In the genomic region with DNA sequence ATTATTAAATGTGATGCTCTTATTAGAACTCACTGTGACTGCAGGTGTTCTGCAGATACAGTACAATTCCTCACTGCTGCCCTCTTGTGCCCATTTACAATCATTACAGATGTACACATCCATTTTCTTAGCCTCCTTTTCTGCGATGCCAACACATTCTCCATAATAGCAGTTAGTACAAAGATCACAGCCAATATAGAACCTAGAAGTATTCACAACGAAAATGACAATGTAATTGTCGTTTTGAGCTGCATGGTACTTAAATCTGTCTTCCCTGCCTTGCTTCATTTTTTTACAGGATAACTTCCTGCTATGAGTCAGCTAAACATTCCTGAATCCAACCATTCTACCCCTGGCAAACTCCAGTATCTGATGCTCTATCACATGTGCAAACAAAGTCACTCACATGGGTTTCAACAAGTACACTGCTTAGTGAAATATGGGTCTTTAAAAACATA, we compare ENCODE assay signal across 8 cellular contexts. TPM values are rescaled to one million over a fixed set of nuclear protein-coding genes. Genes with fewer than 3 reads are reported as not detected.
DNase-seq lines count a peak whose midpoint lies in the region; ATAC-seq and TF ChIP-seq lines count a peak whose summit lies in the region.
"Not testable (repeated sequence)": the region's sequence is repeated elsewhere in the genome, so short reads cannot be mapped to it uniquely, and the experiment has no call there.

No MANE protein-coding gene starts in this region.

- H3K9ac ChIP-seq in fibroblast of lung (ENCODE audit: insufficient read depth, low read length) = not testable (repeated sequence)

- peak overlapping the region; percentile 75 for H2AFZ ChIP-seq in fibroblast of lung (ENCODE audit: low read length)

- not testable (repeated sequence) for H3K36me3 ChIP-seq in HEK293 (ENCODE audit: control insufficient read depth in 2 of 2, insufficient read depth in 1 of 2, low read length in 2 of 2); fibroblast of lung (ENCODE audit: control insufficient read depth, insufficient read depth, low read length)

- ATAC-seq in CD4-positive, alpha-beta T cell (ENCODE audit: poor library complexity) = peak; percentile 98

- CTCF ChIA-PET in CD4-positive, alpha-beta T cell (lab: Charles Lee) = interaction anchor here (0.7 to 2.0 kb wide), 6 partner anchors 15 to 705 kb away, joined by 3 to 8 read pairs (median 6); no protein-coding TSS in a partner anchor
- CTCF ChIA-PET in HEK293 (lab: Yijun Ruan, JAX) = interaction anchor here (0.6 to 2.3 kb wide), 21 partner anchors 10 to 705 kb away, joined by 3 to 21 read pairs (median 4); no protein-coding TSS in a partner anchor

- peak overlapping the region; percentile 72 for H3K4me2 ChIP-seq in fibroblast of lung (ENCODE audit: extremely low read depth, insufficient read depth, low read length)

- H3K9me3 ChIP-seq in CD4-positive, alpha-beta T cell (ENCODE audit: control insufficient read depth, low read length); HEK293 (ENCODE audit: control insufficient read depth, insufficient read depth, low read depth, low read length); fibroblast of lung (ENCODE audit: control insufficient read depth, insufficient read depth, low read depth, low read length): not testable (repeated sequence)

- intact Hi-C loops in CD4-positive, alpha-beta T cell (cut with DNase I, micrococcal nuclease) = loop anchor here (10.0 kb wide), 1 partner anchor 282 kb away; no protein-coding TSS in a partner anchor

- not testable (repeated sequence) for H3K36me3 Mint-ChIP-seq in CD4-positive, alpha-beta T cell (ENCODE audit: low read depth)

- H3K27me3 Mint-ChIP-seq in CD4-positive, alpha-beta T cell = not testable (repeated sequence)

- TF ChIP-seq CTCF in CD4-positive, alpha-beta T cell (IDR thresholded peaks at IDR 0.05) = peak; percentile 81
- peak; percentile 69 for TF ChIP-seq CTCF in HEK293 (tag by site-specific recombination; IDR thresholded peaks at IDR 0.05)
- peak; percentile 68 to 71 for TF ChIP-seq CTCF in fibroblast of lung (conservative IDR thresholded peaks at IDR 0.05 in 1 of 2, IDR thresholded peaks at IDR 0.05 in 1 of 2; ENCODE audit: low read depth in 1 of 2, low read length in 2 of 2)

- H4K20me1 ChIP-seq in fibroblast of lung (ENCODE audit: control insufficient read depth, extremely low read depth, insufficient read depth, low read length) = not testable (repeated sequence)

- H3K4me3 ChIP-seq in HEK293 (ENCODE audit: low read depth, low read length); fibroblast of lung (replicated peaks in 1 of 4; ENCODE audit: control extremely low read depth in 1 of 4, insufficient read depth in 1 of 4, low read depth in 3 of 4, low read length in 4 of 4): not testable (repeated sequence)

- H3K4me1 Mint-ChIP-seq in CD4-positive, alpha-beta T cell (ENCODE audit: low read depth) = not testable (repeated sequence)

- not testable (repeated sequence) for H3K27ac ChIP-seq in CD4-positive, alpha-beta T cell (ENCODE audit: low read depth, low read length); HEK293 (ENCODE audit: extremely low read depth, low read depth, low read length); fibroblast of lung (ENCODE audit: insufficient read depth, low read length)

- not testable (repeated sequence) for H3K79me2 ChIP-seq in fibroblast of lung (ENCODE audit: control insufficient read depth, insufficient read depth, low read length)

- not testable (repeated sequence) for H3K9me3 Mint-ChIP-seq in CD4-positive, alpha-beta T cell

- not testable (repeated sequence) for H3K27ac Mint-ChIP-seq in CD4-positive, alpha-beta T cell

- H3K4me1 ChIP-seq in HEK293 (ENCODE audit: control insufficient read depth, insufficient read depth, low read length); fibroblast of lung (ENCODE audit: control insufficient read depth, extremely low read depth, insufficient read depth, low read length): not testable (repeated sequence)

- DNase-seq in CD4-positive, alpha-beta T cell = peak in 7 of 10 experiments; percentile 30 to 65 (median 50)
- DNase-seq in NCI-H2171 (lab: John Stamatoyannopoulos, UW) = peak; percentile 82
- peak; percentile 59 for DNase-seq in SKM-1 treated with dmso at 0.1 percent for 144 hours (lab: John Stamatoyannopoulos, UW; ENCODE audit: unreplicated experiment)
- DNase-seq in activated naive CD4-positive, alpha-beta T cell treated with Interleukin-2 at 50 U/mL for 16 hours = peak; percentile 50
- peak; percentile 69 to 77 for DNase-seq in fibroblast of lung (ENCODE audit: low read depth in 2 of 2)
- DNase-seq in midbrain (lab: John Stamatoyannopoulos, UW) = peak; percentile 90
- peak; percentile 42 to 64 for DNase-seq in stimulated activated CD4-positive, alpha-beta T cell treated with anti-CD3 and anti-CD28 coated beads, Interleukin-4, amount 100 ng/mL, for 48 hours (ENCODE audit: low read depth in 2 of 2)

- not testable (repeated sequence) for H3K4me3 Mint-ChIP-seq in CD4-positive, alpha-beta T cell

- POLR2A ChIA-PET in CD4-positive, alpha-beta T cell (lab: Charles Lee); HEK293 (lab: Yijun Ruan, JAX): not testable (repeated sequence)

- not testable (repeated sequence) for H3K27me3 ChIP-seq in CD4-positive, alpha-beta T cell (ENCODE audit: control insufficient read depth, insufficient read depth, low read length); fibroblast of lung (ENCODE audit: control insufficient read depth, insufficient read depth, low read length)

TF ChIP-seq in HEK293, 187 proteins besides CTCF, POLR2A, EP300 and RAD21:
- TF ChIP-seq ZNF335 (tag by site-specific recombination; conservative IDR thresholded peaks at IDR 0.05) (peak; percentile 56), ZNF660 (tag by site-specific recombination; IDR thresholded peaks at IDR 0.05) (0 out of 2 replicates have a peak, but pooled peaks have one; percentile 14), ZNF362 (tag by site-specific recombination; IDR thresholded peaks at IDR 0.05) (0 out of 2 replicates have a peak, but pooled peaks have one; percentile 47), ZNF600 (tag by site-specific recombination; IDR thresholded peaks at IDR 0.05) (peak; percentile 91), SP7 (tag by site-specific recombination; IDR thresholded peaks at IDR 0.05) (peak; percentile 57; the same call in 1 of the 2 replicates), ZNF324 (tag by site-specific recombination; IDR thresholded peaks at IDR 0.05) (peak; percentile 61; the same call in 1 of the 2 replicates), ZNF654 (tag by site-specific recombination; IDR thresholded peaks at IDR 0.05; ENCODE audit: low read depth) (peak; percentile 93), ZNF2 (tag by site-specific recombination; IDR thresholded peaks at IDR 0.05) (0 out of 2 replicates have a peak, but pooled peaks have one; percentile 52), ZBTB17 (tag by site-specific recombination; IDR thresholded peaks at IDR 0.05) (0 out of 2 replicates have a peak, but pooled peaks have one; percentile 21)

RNA-seq across cellular contexts. Expression of gene LRRC37A, which starts 8.1 kb away (rescaled TPM):
- 1 to 10 TPM; 2.9 to 3.6 TPM for total RNA-seq in CD4-positive, alpha-beta T cell
- 1.0 and 2.5 TPM in 2 replicates for total RNA-seq in fibroblast of lung
- 0.45 and 0.84 TPM in 2 replicates for polyA plus RNA-seq in fibroblast of lung
- polyA plus RNA-seq in fibroblast of lung (2012) = 0.64 and 0.71 TPM in 2 replicates
- 1.4 TPM in 1 of 2 replicates, not detected in the other for polyA minus RNA-seq in fibroblast of lung (ENCODE audit: low replicate concordance)
